Comparison of ENCODE assay signal across 9 cellular contexts in the genomic region with DNA sequence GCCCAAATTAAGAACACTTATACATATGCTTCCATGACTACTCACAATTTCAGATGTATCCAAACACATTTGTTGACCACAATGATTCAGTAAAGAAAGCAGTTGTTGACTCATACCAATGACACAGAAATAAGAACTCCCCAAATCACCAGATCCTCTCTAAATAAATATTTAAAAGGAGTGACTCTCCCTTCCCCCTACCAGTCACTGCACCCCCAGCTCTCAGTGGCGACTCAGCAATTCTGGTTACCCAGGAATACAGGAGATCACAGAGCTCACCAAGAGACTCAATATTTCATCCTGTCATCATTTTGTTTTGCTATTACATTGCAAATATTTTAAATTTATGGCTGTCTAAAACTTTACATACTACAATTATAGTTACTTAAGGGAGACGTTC.
DNase-seq lines count a peak whose midpoint lies in the region; ATAC-seq and TF ChIP-seq lines count a peak whose summit lies in the region.
"Had no signal": no experiment of that assay in that cellular context is flagged by ENCODE, and none has a peak within 500 bp of the region (broad histone marks: within the 10 kb centered on the region; RNA-seq: fewer than 3 reads in every experiment).

No MANE protein-coding gene starts in this region.

- H3K9me3 ChIP-seq in tibial artery, result no peaks in the 10 kb centered on the region
- H3K9me3 ChIP-seq: psoas muscle had no signal

- H3K4me3 ChIP-seq in ACC112 (ENCODE audit: low read depth, low read length) (no peak overlapping the region), tibial artery (no peak overlapping the region)
- H3K4me3 ChIP-seq: psoas muscle had no signal

- H3K79me2 ChIP-seq in ACC112 (ENCODE audit: control insufficient read depth, insufficient read depth, low read length, unreplicated experiment), result no peaks in the 10 kb centered on the region

- peak overlapping the region; percentile 57 for H3K4me3 Mint-ChIP-seq in HFFc6

- intact Hi-C loops in tibial artery (cut with DNase I; ENCODE audit: low total_unique reads), result no loop called here

- no peaks in the 10 kb centered on the region for H3K27me3 Mint-ChIP-seq in HFFc6 (ENCODE audit: insufficient read depth)

- H3K36me3 Mint-ChIP-seq in HFFc6 (ENCODE audit: low read depth), result peaks cover 19% of the 10 kb centered on the region

- H3K4me1 ChIP-seq in ACC112 (ENCODE audit: control insufficient read depth, insufficient read depth, low read length, unreplicated experiment) (peaks cover 17% of the 10 kb centered on the region), tibial artery (no peaks in the 10 kb centered on the region)
- H3K4me1 ChIP-seq: psoas muscle had no signal

- DNase-seq in HFFc6 (peak; percentile 95), glomerular visceral epithelial cell (ENCODE audit: extremely low spot score) (peak; percentile 70), tibial artery (no peak)
- DNase-seq in activated CD4-positive, alpha-beta T cell treated with anti-CD3 and anti-CD28 coated beads, Interleukin-2, amount 50 U/mL, for 48 hours, result peak; percentile 31 to 48
- DNase-seq in effector CD8-positive, alpha-beta T cell (lab: John Stamatoyannopoulos, UW), result no peak
- DNase-seq: psoas muscle had no signal

- H3K36me3 ChIP-seq in ACC112 (ENCODE audit: insufficient read depth, low read length), result no peaks in the 10 kb centered on the region
- peaks cover 6 to 25% (median 19%) of the 10 kb centered on the region in 3 donors for H3K36me3 ChIP-seq in tibial artery

- H3K9me3 Mint-ChIP-seq in HFFc6, result no peaks in the 10 kb centered on the region

- H3K4me1 Mint-ChIP-seq in HFFc6 (ENCODE audit: low read depth), result peaks cover 32% of the 10 kb centered on the region

- H3K27me3 ChIP-seq in ACC112 (ENCODE audit: insufficient read depth, low read length) (no peaks in the 10 kb centered on the region), tibial artery (no peaks in the 10 kb centered on the region)

- ATAC-seq in GM19324 (IDR thresholded peaks at IDR 0.05; ENCODE audit: low FRiP score, unreplicated experiment) (no peak), HG02884 (IDR thresholded peaks at IDR 0.05; ENCODE audit: unreplicated experiment) (no peak)

- no peak for TF ChIP-seq CTCF in HFFc6 (IDR thresholded peaks at IDR 0.05)
- TF ChIP-seq CTCF in tibial artery (IDR thresholded peaks at IDR 0.05), result no peak

- H2AFZ ChIP-seq in ACC112 (ENCODE audit: low read length, unreplicated experiment), result no peak overlapping the region

- H3K27ac ChIP-seq in ACC112 (ENCODE audit: low read depth, low read length), result peak overlapping the region; percentile 53
- no peak overlapping the region for H3K27ac ChIP-seq in tibial artery
- H3K27ac ChIP-seq: psoas muscle had no signal

- H3K27ac Mint-ChIP-seq in HFFc6, result peak overlapping the region; percentile 89

Comparison
In these comparisons a context has a peak if more than half of its experiments do, and no peak if none do; other contexts are left out.
1. DNase-seq: peak in HFFc6 (single experiment), activated CD4-positive, alpha-beta T cell treated with anti-CD3 and anti-CD28 coated beads, Interleukin-2, amount 50 U/mL, for 48 hours (2 of 2) and glomerular visceral epithelial cell (single experiment); none in effector CD8-positive, alpha-beta T cell (single experiment) and tibial artery (0 of 2).